In the genomic region with DNA sequence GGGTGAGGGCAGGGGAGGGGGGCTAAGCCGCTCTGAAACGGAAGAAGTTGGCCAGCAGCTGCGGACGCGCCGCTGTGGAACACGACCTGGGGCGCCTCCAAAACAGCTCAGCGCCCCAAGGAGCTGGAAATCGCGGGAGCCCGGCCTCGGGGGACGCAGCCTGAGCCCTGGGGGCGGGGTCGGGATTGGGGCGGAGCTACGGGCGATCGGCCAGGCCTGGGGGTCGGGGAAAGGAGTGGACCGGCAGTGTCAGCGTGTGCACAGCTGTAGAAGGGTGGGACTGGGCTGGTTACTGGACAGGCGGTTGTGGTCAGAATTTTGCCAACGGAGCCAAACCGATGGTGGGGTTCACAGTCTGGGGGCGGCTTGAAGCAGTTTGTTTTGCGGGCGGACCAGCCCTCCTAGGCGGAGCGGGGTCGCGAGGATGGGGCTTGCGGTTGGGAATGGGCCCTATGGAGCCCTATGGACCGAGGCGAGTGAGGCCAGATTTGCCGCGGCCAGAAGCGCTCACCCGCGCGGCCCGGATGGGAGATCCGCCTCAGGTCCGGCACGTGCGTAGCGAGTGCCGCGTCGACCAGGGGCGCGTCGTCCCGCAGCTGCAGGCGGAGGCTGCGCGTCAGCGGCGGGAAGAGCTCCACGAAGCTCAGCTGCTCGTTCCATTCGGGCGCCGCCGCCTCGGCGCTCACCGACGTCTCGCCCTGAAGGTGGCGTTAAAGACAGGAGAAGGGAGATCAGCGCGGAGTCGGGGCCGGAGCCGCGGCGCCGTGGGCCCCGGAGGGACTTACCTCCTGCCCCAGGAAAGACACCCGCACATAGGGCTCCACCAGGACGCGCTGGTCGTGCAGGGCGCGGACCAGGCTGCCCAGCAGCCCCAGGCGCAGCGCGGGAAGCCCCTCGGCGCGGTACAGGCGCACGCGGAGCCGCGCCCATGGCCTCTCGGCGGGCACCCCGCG, we compare ENCODE assay signal across 8 cellular contexts. TPM values are rescaled to one million over a fixed set of nuclear protein-coding genes. Genes with fewer than 3 reads are reported as not detected.
DNase-seq lines count a peak whose midpoint lies in the region; ATAC-seq and TF ChIP-seq lines count a peak whose summit lies in the region.

No MANE protein-coding gene starts in this region.

- H3K27ac ChIP-seq in dorsolateral prefrontal cortex, result peak overlapping the region in 1 of 59 donors; percentile 13
- no peak overlapping the region for H3K27ac ChIP-seq in lung (ENCODE audit: low read depth in 1 of 2, low read length in 1 of 2)

- intact Hi-C loops in dorsolateral prefrontal cortex (cut with DNase I), result no loop called here

- peak in 51 of 56 donors; percentile 5 to 71 (median 47) for TF ChIP-seq CTCF in dorsolateral prefrontal cortex (IDR thresholded peaks at IDR 0.05 in 54 of 56, conservative IDR thresholded peaks at IDR 0.05 in 2 of 56; ENCODE audit: low read depth in 1 of 56, partially characterized antibody in 56 of 56)
- peak; percentile 73 for TF ChIP-seq CTCF in lung (IDR thresholded peaks at IDR 0.05; ENCODE audit: control extremely low read depth, extremely low read depth)

- H3K27me3 ChIP-seq in dorsolateral prefrontal cortex, result peaks cover 0 to 11% (median 0%) of the 10 kb centered on the region in 45 donors
- peaks cover 5% of the 10 kb centered on the region for H3K27me3 ChIP-seq in lung (ENCODE audit: control insufficient read depth, insufficient read depth)

- H3K4me3 ChIP-seq in dorsolateral prefrontal cortex, result peak overlapping the region; percentile 33 to 74 (median 56)
- peak overlapping the region; percentile 11 for H3K4me3 ChIP-seq in lung

- peaks cover 0 to 13% of the 10 kb centered on the region in 2 donors for H3K4me1 ChIP-seq in lung (ENCODE audit: control insufficient read depth in 2 of 2, insufficient read depth in 2 of 2, low read length in 2 of 2)

- ATAC-seq in GM19025 (IDR thresholded peaks at IDR 0.05; ENCODE audit: low read depth, unreplicated experiment) (peak; percentile 72), lung (ENCODE audit: insufficient read depth, low FRiP score) (peak; percentile 81)

- no peaks in the 10 kb centered on the region for H3K36me3 ChIP-seq in lung (ENCODE audit: control insufficient read depth in 2 of 2, insufficient read depth in 2 of 2, low read length in 2 of 2)

- H3K9me3 ChIP-seq in lung (ENCODE audit: control insufficient read depth in 2 of 2, insufficient read depth in 1 of 2, low read length in 1 of 2), result no peaks in the 10 kb centered on the region

- WGBS in lung, 2 donors, result 0 to 1% methylated on average over 94 to 102 of the region's 102 CpGs

- DNase-seq in NCI-H2171 treated with DMSO at 0.1 percent for 48 hours (lab: John Stamatoyannopoulos, UW) (peak; percentile 65), dorsolateral prefrontal cortex (peak; percentile 40 to 76 (median 61)), lung (ENCODE audit: low spot score) (peak; percentile 79), cerebellar nuclear complex (lab: John Stamatoyannopoulos, UW) (no peak), AML-193 (lab: John Stamatoyannopoulos, UW) (no peak)
- peak; percentile 56 to 60 for DNase-seq in activated CD4-positive, alpha-beta T cell treated with anti-CD3 and anti-CD28 coated beads, Interleukin-2, amount 50 U/mL, for 24 hours (ENCODE audit: low read depth in 1 of 2, low spot score in 1 of 2)
- DNase-seq in stimulated activated CD4-positive, alpha-beta T cell treated with anti-CD3 and anti-CD28 coated beads, TNF-alpha, amount 100 ng/mL, for 1 hour (ENCODE audit: low read depth in 3 of 3, low spot score in 1 of 3), result peak; percentile 41 to 62 (median 62)

RNA-seq across cellular contexts. Expression of a gene that starts 14.3 kb away (rescaled TPM):
- total RNA-seq in dorsolateral prefrontal cortex (10 to 100 TPM in 5 of 120 experiments, 1 to 10 TPM in 115; 1.9 to 13.5 (median 5.4) TPM), lung (1 to 10 TPM; 2.0 to 5.7 TPM)
- 1 to 10 TPM; 1.9 to 5.4 TPM for polyA plus RNA-seq in lung

RNA-seq across cellular contexts. Expression of a gene that starts 59.4 kb away (rescaled TPM):
- total RNA-seq in dorsolateral prefrontal cortex, result 100 to 1,000 TPM in 93 of 120 experiments, 10 to 100 TPM in 27; 88.7 to 138 (median 107) TPM
- 100 to 1,000 TPM; 216 to 241 TPM for total RNA-seq in lung
- polyA plus RNA-seq in lung, result 100 to 1,000 TPM; 173 to 208 TPM

Comparison
In these comparisons a context has a peak if more than half of its experiments do, and no peak if none do; other contexts are left out.
1. DNase-seq: peak in NCI-H2171 treated with DMSO at 0.1 percent for 48 hours (single experiment), activated CD4-positive, alpha-beta T cell treated with anti-CD3 and anti-CD28 coated beads, Interleukin-2, amount 50 U/mL, for 24 hours (2 of 2), dorsolateral prefrontal cortex (10 of 10), lung (single experiment) and stimulated activated CD4-positive, alpha-beta T cell treated with anti-CD3 and anti-CD28 coated beads, TNF-alpha, amount 100 ng/mL, for 1 hour (3 of 3); none in cerebellar nuclear complex (0 of 2) and AML-193 (0 of 2).